8 cellular contexts compared by ENCODE assay signal in genomic region chr3:195442573-195443390, GRCh38. TPM values are rescaled to one million over a fixed set of nuclear protein-coding genes. Genes with fewer than 3 reads are reported as not detected.
A peak's percentile ranks its signal among the peaks of the same experiment; 100 is the strongest.
DNase-seq lines count a peak whose midpoint lies in the region; ATAC-seq, FAIRE-seq and TF ChIP-seq lines count a peak whose summit lies in the region.

A gene with protein sequence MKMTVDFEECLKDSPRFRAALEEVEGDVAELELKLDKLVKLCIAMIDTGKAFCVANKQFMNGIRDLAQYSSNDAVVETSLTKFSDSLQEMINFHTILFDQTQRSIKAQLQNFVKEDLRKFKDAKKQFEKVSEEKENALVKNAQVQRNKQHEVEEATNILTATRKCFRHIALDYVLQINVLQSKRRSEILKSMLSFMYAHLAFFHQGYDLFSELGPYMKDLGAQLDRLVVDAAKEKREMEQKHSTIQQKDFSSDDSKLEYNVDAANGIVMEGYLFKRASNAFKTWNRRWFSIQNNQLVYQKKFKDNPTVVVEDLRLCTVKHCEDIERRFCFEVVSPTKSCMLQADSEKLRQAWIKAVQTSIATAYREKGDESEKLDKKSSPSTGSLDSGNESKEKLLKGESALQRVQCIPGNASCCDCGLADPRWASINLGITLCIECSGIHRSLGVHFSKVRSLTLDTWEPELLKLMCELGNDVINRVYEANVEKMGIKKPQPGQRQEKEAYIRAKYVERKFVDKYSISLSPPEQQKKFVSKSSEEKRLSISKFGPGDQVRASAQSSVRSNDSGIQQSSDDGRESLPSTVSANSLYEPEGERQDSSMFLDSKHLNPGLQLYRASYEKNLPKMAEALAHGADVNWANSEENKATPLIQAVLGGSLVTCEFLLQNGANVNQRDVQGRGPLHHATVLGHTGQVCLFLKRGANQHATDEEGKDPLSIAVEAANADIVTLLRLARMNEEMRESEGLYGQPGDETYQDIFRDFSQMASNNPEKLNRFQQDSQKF (minus strand): TSS chr3:195443020. CDS start chr3:195442847, 173 bp downstream.

- no peaks in the 10 kb centered on the region for H3K36me3 Mint-ChIP-seq in natural killer cell treated with Interleukin-12 subunit alpha and Interleukin-12 subunit beta and Interleukin-15 and Interleukin-18, amount 100 ng/mL, for 72 hours

- H3K9ac ChIP-seq in Loucy (ENCODE audit: low read depth, low read length, poor library complexity, severe bottlenecking), result peak within 1 kb of the TSS; percentile 83

- H3K27me3 ChIP-seq in Loucy (ENCODE audit: insufficient read depth, low read length, poor library complexity, severe bottlenecking), result no peaks in the 10 kb centered on the region

- no peaks in the 10 kb centered on the region for H3F3A ChIP-seq in Loucy (ENCODE audit: low read depth)

- peaks cover 41% of the 10 kb centered on the region for H4K20me1 ChIP-seq in Loucy (ENCODE audit: insufficient read depth, low read length, poor library complexity, severe bottlenecking)

- H3K9me3 Mint-ChIP-seq in natural killer cell treated with Interleukin-12 subunit alpha and Interleukin-12 subunit beta and Interleukin-15 and Interleukin-18, amount 100 ng/mL, for 72 hours, result no peaks in the 10 kb centered on the region

- H3K9me3 ChIP-seq in Loucy (ENCODE audit: insufficient read depth, low read depth, low read length), result no peaks in the 10 kb centered on the region

- H3K9me2 ChIP-seq in Loucy (replicated peaks; ENCODE audit: low read depth, low read length), result no peaks in the 10 kb centered on the region

- TF ChIP-seq POLR2A in H54 (IDR thresholded peaks at IDR 0.05; ENCODE audit: low read depth, low read length) (peak; percentile 98), Raji (IDR thresholded peaks at IDR 0.05; ENCODE audit: insufficient read depth, low read depth, low read length) (peak; percentile 89)

- no peaks in the 10 kb centered on the region for H3K27me3 Mint-ChIP-seq in natural killer cell treated with Interleukin-12 subunit alpha and Interleukin-12 subunit beta and Interleukin-15 and Interleukin-18, amount 100 ng/mL, for 72 hours

- peak within 1 kb of the TSS; percentile 85 for H3K4me2 ChIP-seq in Loucy (ENCODE audit: low read depth, low read length, poor library complexity, severe bottlenecking)

- peak within 1 kb of the TSS; percentile 80 for H2AFZ ChIP-seq in Loucy (ENCODE audit: low read length)

- H3K36me3 ChIP-seq in Loucy (ENCODE audit: insufficient read depth, low read length), result no peaks in the 10 kb centered on the region

- DNase-seq in EL, result peak; percentile 100
- DNase-seq in H54 (ENCODE audit: insufficient read length, low spot score), result peak; percentile 100
- DNase-seq in activated T-helper 9 cell treated with anti-CD3 and anti-CD28 coated beads, Interleukin-2, amount 50 U/mL, for 16 hours (ENCODE audit: low read depth), result peak; percentile 99
- peak; percentile 98 for DNase-seq in fibroblast of peridontal ligament (ENCODE audit: extremely low read depth)
- peak; percentile 100 for DNase-seq in natural killer cell treated with Interleukin-12 subunit alpha and Interleukin-12 subunit beta and Interleukin-15 and Interleukin-18, amount 100 ng/mL, for 72 hours (ENCODE audit: low spot score)
- peak; percentile 100 for DNase-seq in stimulated activated naive CD8-positive, alpha-beta T cell treated with anti-CD3 and anti-CD28 coated beads, Interleukin-15, Interleukin-2, amounts not matched to agents 100 U/mL and 50 U/mL, for 24 hours

- peak within 1 kb of the TSS; percentile 92 to 94 for H3K27ac Mint-ChIP-seq in natural killer cell treated with Interleukin-12 subunit alpha and Interleukin-12 subunit beta and Interleukin-15 and Interleukin-18, amount 100 ng/mL, for 72 hours

- H3K4me3 Mint-ChIP-seq in natural killer cell treated with Interleukin-12 subunit alpha and Interleukin-12 subunit beta and Interleukin-15 and Interleukin-18, amount 100 ng/mL, for 72 hours, result peak within 1 kb of the TSS; percentile 97

- no peak for TF ChIP-seq CTCF in Loucy (conservative IDR thresholded peaks at IDR 0.05; ENCODE audit: low read length)

- H3K4me3 ChIP-seq in Loucy (ENCODE audit: low read length, poor library complexity, severe bottlenecking), result peak within 1 kb of the TSS; percentile 81

- peak; percentile 98 for FAIRE-seq in H54 (lab: Jason Lieb, UNC)

- peaks cover 21 to 37% of the 10 kb centered on the region in 2 donors for H3K4me1 Mint-ChIP-seq in natural killer cell treated with Interleukin-12 subunit alpha and Interleukin-12 subunit beta and Interleukin-15 and Interleukin-18, amount 100 ng/mL, for 72 hours (ENCODE audit: low read depth in 2 of 2)

- ATAC-seq in natural killer cell treated with Interleukin-12 subunit alpha and Interleukin-12 subunit beta and Interleukin-15 and Interleukin-18, amount 100 ng/mL, for 72 hours, result peak; percentile 96 to 98
- peak; percentile 96 for ATAC-seq in stimulated activated naive CD8-positive, alpha-beta T cell treated with anti-CD3 and anti-CD28 coated beads, Interleukin-15, Interleukin-2, amounts not matched to agents 100 U/mL and 50 U/mL, for 24 hours

- peaks cover 47% of the 10 kb centered on the region for H3K79me2 ChIP-seq in Loucy (ENCODE audit: insufficient read depth, low read length)

- H3K4me1 ChIP-seq in Loucy (ENCODE audit: insufficient read depth, low read length, poor library complexity, severe bottlenecking), result peaks cover 40% of the 10 kb centered on the region

RNA-seq across cellular contexts. Expression of the gene that starts here (rescaled TPM):
- total RNA-seq in natural killer cell treated with Interleukin-12 subunit alpha and Interleukin-12 subunit beta and Interleukin-15 and Interleukin-18, amount 100 ng/mL, for 72 hours, result 10 to 100 TPM; 48.1 to 60.0 TPM

Comparison
In these comparisons a context has a peak if more than half of its experiments do, and no peak if none do; other contexts are left out.
1. Peak in every context shown above with its lines: DNase-seq, ATAC-seq and H3K4me3 ChIP-seq.